Comparison of ENCODE assay signal across 21 cellular contexts in genomic region chr12:100332852-100333251, GRCh38. TPM values are rescaled to one million over a fixed set of nuclear protein-coding genes. Genes with fewer than 3 reads are reported as not detected.
"Had no signal": no experiment of that assay in that cellular context is flagged by ENCODE, and none has a peak within 500 bp of the region (broad histone marks: within the 10 kb centered on the region; RNA-seq: fewer than 3 reads in every experiment).

No MANE protein-coding gene starts in this region.

- H3K4me1 ChIP-seq: SJSA1 had no signal

- H3K27ac ChIP-seq: SJSA1, SK-N-MC had no signal

- H3K9me3 ChIP-seq: MG63, SJSA1 had no signal

- H3K4me3 ChIP-seq: MG63, SJSA1, SK-N-MC had no signal

- H3K27me3 ChIP-seq: MG63, SJSA1 had no signal

- DNase-seq: KBM-7, MG63, NCI-H1092, NCI-H1417 treated with DMSO at 0.1 percent for 48 hours, NCI-H146, NCI-H1694 treated with DMSO at 0.1 percent for 48 hours, NCI-H1930, NCI-H2081 treated with DMSO at 0.1 percent for 48 hours, NCI-H2171, NCI-H226, NCI-H446, NCI-H510A, NCI-H524 treated with DMSO at 0.1 percent for 48 hours, NCI-H69, Right ventricle myocardium superior, RPMI8226, SIG-M5 had no signal

RNA-seq across cellular contexts. Expression of gene SLC17A8, which starts 24.0 kb away (rescaled TPM):
- total RNA-seq: HT-29, LHCN-M2, Right ventricle myocardium superior, SJSA1 had no signal
